ENCODE assay signal across 12 cellular contexts in genomic region chr12:119673634-119674033, GRCh38. TPM values are rescaled to one million over a fixed set of nuclear protein-coding genes. Genes with fewer than 3 reads are reported as not detected.
DNase-seq lines count a peak whose midpoint lies in the region; ATAC-seq and TF ChIP-seq lines count a peak whose summit lies in the region.
"Had no signal": no experiment of that assay in that cellular context is flagged by ENCODE, and none has a peak within 500 bp of the region (broad histone marks: within the 10 kb centered on the region; RNA-seq: fewer than 3 reads in every experiment).

No MANE protein-coding gene starts in this region.

- TF ChIP-seq CTCF in gastroesophageal sphincter (IDR thresholded peaks at IDR 0.05) (no peak), parathyroid adenoma (IDR thresholded peaks at IDR 0.05) (no peak), foreskin keratinocyte (conservative IDR thresholded peaks at IDR 0.05) (no peak)

- no peak overlapping the region for H3K9ac ChIP-seq in parathyroid adenoma

- WGBS in gastroesophageal sphincter (ENCODE audit: low coverage in 1 of 2), 2 donors, result 50% methylated on average over 6 of the region's 7 CpGs; no CpG with 5 or more reads in 1 of the 2 donors

- H3K27ac Mint-ChIP-seq in T-helper 17 cell, result peak overlapping the region; percentile 89

- H3K79me2 ChIP-seq in parathyroid adenoma, result peaks cover under 1% of the 10 kb centered on the region

- ATAC-seq in T-helper 17 cell, result peak; percentile 66
- peak; percentile 80 for ATAC-seq in gastroesophageal sphincter
- ATAC-seq in foreskin keratinocyte, result no peak

- DNase-seq in CD1c-positive myeloid dendritic cell (ENCODE audit: extremely low spot score) (peak; percentile 12), T-helper 17 cell (no peak), superior temporal gyrus (ENCODE audit: extremely low spot score) (no peak), H7 (no peak), foreskin keratinocyte (no peak), inferior parietal cortex (ENCODE audit: extremely low spot score) (no peak)
- DNase-seq: NCI-H2081, nucleus accumbens, SJCRH30 had no signal

- H3K36me3 ChIP-seq in gastroesophageal sphincter (peaks cover 3 to 91% of the 10 kb centered on the region in 2 donors), parathyroid adenoma (ENCODE audit: control insufficient read depth, insufficient read depth, low read length) (no peaks in the 10 kb centered on the region), H7 (replicated peaks; ENCODE audit: control insufficient read depth, insufficient read depth, low read length) (peaks cover 49% of the 10 kb centered on the region)

- no peak overlapping the region for H3K4me2 ChIP-seq in parathyroid adenoma (ENCODE audit: low read length)

- no peaks in the 10 kb centered on the region for H3K27me3 ChIP-seq in gastroesophageal sphincter
- H3K27me3 ChIP-seq in parathyroid adenoma (ENCODE audit: control insufficient read depth, insufficient read depth, low read length), result no peaks in the 10 kb centered on the region
- H3K27me3 ChIP-seq in H7 (ENCODE audit: control insufficient read depth, insufficient read depth, low read length), result no peaks in the 10 kb centered on the region
- no peaks in the 10 kb centered on the region for H3K27me3 ChIP-seq in foreskin keratinocyte
- H3K27me3 ChIP-seq: SJCRH30 had no signal

- no peak for TF ChIP-seq POLR2A in gastroesophageal sphincter (IDR thresholded peaks at IDR 0.05)

- H3K27me3 Mint-ChIP-seq in T-helper 17 cell, result no peaks in the 10 kb centered on the region
- H3K27me3 Mint-ChIP-seq: central memory CD8-positive, alpha-beta T cell had no signal

- H3K4me3 Mint-ChIP-seq in T-helper 17 cell, result no peak overlapping the region
- H3K4me3 Mint-ChIP-seq: central memory CD8-positive, alpha-beta T cell had no signal

- H3K4me1 Mint-ChIP-seq in T-helper 17 cell, result peaks cover 44% of the 10 kb centered on the region

- H3K27ac ChIP-seq in gastroesophageal sphincter (peak overlapping the region in 3 of 4 donors; percentile 56 to 73 (median 59)), parathyroid adenoma (peak overlapping the region; percentile 70), foreskin keratinocyte (no peak overlapping the region)
- H3K27ac ChIP-seq: SJCRH30 had no signal

- TF ChIP-seq EP300 in gastroesophageal sphincter (IDR thresholded peaks at IDR 0.05), result no peak

- H3K9me3 ChIP-seq in T-helper 17 cell (ENCODE audit: control insufficient read depth, low read length, poor library complexity, severe bottlenecking) (no peaks in the 10 kb centered on the region), gastroesophageal sphincter (no peaks in the 10 kb centered on the region), parathyroid adenoma (ENCODE audit: control insufficient read depth, low read length) (no peaks in the 10 kb centered on the region)
- H3K9me3 ChIP-seq: SJCRH30 had no signal

- H3K36me3 Mint-ChIP-seq in T-helper 17 cell (ENCODE audit: low read depth), result peaks cover 8% of the 10 kb centered on the region

- H2AFZ ChIP-seq in parathyroid adenoma, result no peak overlapping the region

- H3K4me1 ChIP-seq in gastroesophageal sphincter (peaks cover 2 to 47% (median 3%) of the 10 kb centered on the region in 3 donors), parathyroid adenoma (peaks cover 6% of the 10 kb centered on the region), foreskin keratinocyte (no peaks in the 10 kb centered on the region)

- H3K4me3 ChIP-seq in gastroesophageal sphincter (no peak overlapping the region), parathyroid adenoma (ENCODE audit: low read depth, low read length) (no peak overlapping the region), H7 (ENCODE audit: insufficient read depth, low read depth, low read length) (no peak overlapping the region)
- H3K4me3 ChIP-seq: SJCRH30 had no signal

RNA-seq across cellular contexts. Expression of gene PRKAB1, which starts 5.7 kb away (rescaled TPM):
- total RNA-seq in T-helper 17 cell (10 to 100 TPM; 20.4 to 28.2 TPM), gastroesophageal sphincter (100 to 1,000 TPM in 1 of 4 donors, 10 to 100 TPM in 3; 23.3 to 137 (median 37.2) TPM), foreskin keratinocyte (15.2 and 18.6 TPM in 2 replicates)
- 22.4 and 26.6 TPM in 2 replicates for total RNA-seq in H7 (2014; rRNA removed; shearing (Covaris generic))
- 12.7 and 15.6 TPM in 2 replicates for polyA plus RNA-seq in foreskin keratinocyte
